Comparison of ENCODE assay signal across 26 cellular contexts in genomic region chr1:6397844-6398243, GRCh38. TPM values are rescaled to one million over a fixed set of nuclear protein-coding genes. Genes with fewer than 3 reads are reported as not detected.
"Had no signal": no experiment of that assay in that cellular context is flagged by ENCODE, and none has a peak within 500 bp of the region (broad histone marks: within the 10 kb centered on the region; RNA-seq: fewer than 3 reads in every experiment).

No MANE protein-coding gene starts in this region.

- H3K36me3 ChIP-seq: gastroesophageal sphincter, heart left ventricle, transverse colon, uterus had no signal

- H3K27me3 Mint-ChIP-seq: activated CD4-positive, alpha-beta T cell treated with anti-CD3 and anti-CD28 coated beads for 36 hours had no signal

- ATAC-seq: activated CD4-positive, alpha-beta T cell treated with anti-CD3 and anti-CD28 coated beads for 36 hours; gastroesophageal sphincter; heart left ventricle; naive thymus-derived CD4-positive, alpha-beta T cell; psoas muscle; stimulated activated naive CD8-positive, alpha-beta T cell treated with anti-CD3 and anti-CD28 coated beads, Interleukin-15, Interleukin-2, amounts not matched to agents 100 U/mL and 50 U/mL, for 24 hours had no signal

- H3K27ac ChIP-seq: coronary artery, gastroesophageal sphincter, heart left ventricle, parathyroid adenoma, psoas muscle, testis, transverse colon, uterus had no signal

- H2AFZ ChIP-seq: parathyroid adenoma had no signal

- H3K79me2 ChIP-seq: parathyroid adenoma had no signal

- H3K27ac Mint-ChIP-seq: activated CD4-positive, alpha-beta T cell treated with anti-CD3 and anti-CD28 coated beads for 36 hours; activated naive CD4-positive, alpha-beta T cell treated with anti-CD3 and anti-CD28 coated beads, Interleukin-2, amount 10 ng/mL, durations not matched to agents 7 days and 5 days; mesothelial cell of epicardium had no signal

- H3K36me3 Mint-ChIP-seq: immature natural killer cell; mesothelial cell of epicardium; naive thymus-derived CD4-positive, alpha-beta T cell had no signal

- H3K27me3 ChIP-seq: gastroesophageal sphincter, testis, transverse colon, uterus had no signal

- H3K4me1 ChIP-seq: parathyroid adenoma, testis had no signal

- H3K9me3 ChIP-seq: gastroesophageal sphincter, heart left ventricle, psoas muscle, testis, transverse colon, uterus had no signal

- H3K9ac ChIP-seq: parathyroid adenoma had no signal

- H3K4me3 ChIP-seq: coronary artery, gastroesophageal sphincter, heart left ventricle, psoas muscle, testis, transverse colon, uterus had no signal

- H3K9me3 Mint-ChIP-seq: immature natural killer cell, mesothelial cell of epicardium had no signal

- DNase-seq: activated CD4-positive, alpha-beta T cell treated with anti-CD3 and anti-CD28 coated beads for 36 hours; activated CD4-positive, alpha-beta T cell treated with anti-CD3 and anti-CD28 coated beads, Interleukin-2, amount 50 U/mL, for 4 hours; activated CD4-positive, CD25-positive, alpha-beta regulatory T cell; activated effector memory CD4-positive, alpha-beta T cell treated with anti-CD3 and anti-CD28 coated beads, Interleukin-2, amount 50 U/mL, for 16 hours; activated naive CD4-positive, alpha-beta T cell treated with anti-CD3 and anti-CD28 coated beads, Interleukin-2, amount 10 ng/mL, durations not matched to agents 7 days and 5 days; anterior cingulate cortex; hypothalamus; immature natural killer cell; naive thymus-derived CD4-positive, alpha-beta T cell; nucleus accumbens; psoas muscle; stimulated activated naive CD8-positive, alpha-beta T cell treated with anti-CD3 and anti-CD28 coated beads, Interleukin-15, Interleukin-2, amounts not matched to agents 100 U/mL and 50 U/mL, for 24 hours; T-helper 2 cell; testis; transverse colon; uterus had no signal

- H3K4me3 Mint-ChIP-seq: activated CD4-positive, alpha-beta T cell treated with anti-CD3 and anti-CD28 coated beads for 36 hours; activated naive CD4-positive, alpha-beta T cell treated with anti-CD3 and anti-CD28 coated beads, Interleukin-2, amount 10 ng/mL, durations not matched to agents 7 days and 5 days; mesothelial cell of epicardium had no signal

- FAIRE-seq: bronchial epithelial cell, endothelial cell of umbilical vein had no signal

RNA-seq across cellular contexts. Expression of gene HES2, which starts 21.9 kb away (rescaled TPM):
- polyA plus RNA-seq: fibroblast of lung; immature natural killer cell; naive thymus-derived CD4-positive, alpha-beta T cell; neural cell had no signal

RNA-seq across cellular contexts. Expression of gene ESPN, which starts 26.7 kb away (rescaled TPM):
- total RNA-seq: fibroblast of lung, fibroblast of villous mesenchyme, psoas muscle had no signal
- polyA plus RNA-seq: fibroblast of lung, immature natural killer cell, neural cell had no signal
